Comparison of ENCODE assay signal across 5 cellular contexts in genomic region chr1:228252476-228252875, GRCh38. TPM values are rescaled to one million over a fixed set of nuclear protein-coding genes. Genes with fewer than 3 reads are reported as not detected.
A peak's percentile ranks its signal among the peaks of the same experiment; 100 is the strongest.
DNase-seq lines count a peak whose midpoint lies in the region; ATAC-seq, FAIRE-seq and TF ChIP-seq lines count a peak whose summit lies in the region.
"Not testable (repeated sequence)": the region's sequence is repeated elsewhere in the genome, so short reads cannot be mapped to it uniquely, and the experiment has no call there.

No MANE protein-coding gene starts in this region.

- not testable (repeated sequence) for TF ChIP-seq RAD21 in IMR-90 (IDR thresholded peaks at IDR 0.05; ENCODE audit: low read length); K562 (CRISPR knock-in tag; conservative IDR thresholded peaks at IDR 0.05 in 1 of 2, IDR thresholded peaks at IDR 0.05 in 1 of 2)

- not testable (repeated sequence) for H4K5ac ChIP-seq in IMR-90 (ENCODE audit: low read depth, low read length)

- peak; percentile 49; the same call in 1 of the 2 replicates for ATAC-seq in IMR-90 (ENCODE audit: low read depth)
- not testable (repeated sequence) for ATAC-seq in K562
- ATAC-seq in psoas muscle, result peak in 3 of 4 donors; percentile 37 to 59 (median 53)

- H3K56ac ChIP-seq in IMR-90 (ENCODE audit: extremely low read depth, insufficient read depth, low read length), result not testable (repeated sequence)

- H3K36me3 ChIP-seq in IMR-90 (ENCODE audit: control insufficient read depth, insufficient read depth, low read length) (peaks cover 34% of the 10 kb centered on the region), psoas muscle (ENCODE audit: insufficient read depth in 1 of 2, low read depth in 1 of 2) (peaks cover 10 to 86% of the 10 kb centered on the region in 2 donors)
- not testable (repeated sequence) for H3K36me3 ChIP-seq in K562 (ENCODE audit: control insufficient read depth, insufficient read depth, low read length)

- H3K9ac ChIP-seq in IMR-90 (ENCODE audit: low read depth, low read length); K562 (ENCODE audit: insufficient read depth in 1 of 2, low read depth in 2 of 2, low read length in 2 of 2): not testable (repeated sequence)

- not testable (repeated sequence) for H3K4me1 ChIP-seq in IMR-90 (ENCODE audit: control insufficient read depth, insufficient read depth, low read length); K562 (replicated peaks in 1 of 2; ENCODE audit: control insufficient read depth in 2 of 2, insufficient read depth in 2 of 2, low read length in 2 of 2)
- peaks cover 22% of the 10 kb centered on the region for H3K4me1 ChIP-seq in psoas muscle

- H3K27me3 ChIP-seq in IMR-90 (ENCODE audit: control insufficient read depth, insufficient read depth, low read length); psoas muscle (ENCODE audit: insufficient read depth in 3 of 3, low read length in 2 of 3): not testable (repeated sequence)
- H3K27me3 ChIP-seq in K562 (ENCODE audit: control insufficient read depth in 2 of 2, insufficient read depth in 2 of 2, low read length in 2 of 2), result peaks cover 0 to 12% of the 10 kb centered on the region in 2 experiments; a peak in 1 of 5 replicates

- intact Hi-C loops in IMR-90 (cut with micrococcal nuclease); K562 (cut with micrococcal nuclease); psoas muscle (cut with DNase I): not testable (repeated sequence)

- H4K20me1 ChIP-seq in IMR-90 (ENCODE audit: insufficient read depth, low read length); K562 (replicated peaks; ENCODE audit: control insufficient read depth, insufficient read depth, low read length): not testable (repeated sequence)

- not testable (repeated sequence) for H4K8ac ChIP-seq in IMR-90 (ENCODE audit: low read depth in 2 of 2, low read length in 2 of 2)

- TF ChIP-seq POLR2A in IMR-90 (IDR thresholded peaks at IDR 0.05; ENCODE audit: low read depth, low read length); K562 (conservative IDR thresholded peaks at IDR 0.05); erythroblast (IDR thresholded peaks at IDR 0.05; ENCODE audit: low read length): not testable (repeated sequence)

- H3K79me1 ChIP-seq in IMR-90 (ENCODE audit: low read depth in 1 of 2, low read length in 2 of 2), result not testable (repeated sequence)

- not testable (repeated sequence) for H3K18ac ChIP-seq in IMR-90 (ENCODE audit: low read depth, low read length)

- CTCF ChIA-PET in IMR-90 (lab: Yijun Ruan, JAX); K562 (lab: Yijun Ruan, JAX; ENCODE audit: low intra/inter-chr PET ratio): not testable (repeated sequence)

- H2BK120ac ChIP-seq in IMR-90 (ENCODE audit: low read depth, low read length), result not testable (repeated sequence)

- not testable (repeated sequence) for H3K27ac ChIP-seq in IMR-90 (ENCODE audit: insufficient read depth, low read length); K562 (ENCODE audit: extremely low read depth, low read depth, low read length)
- H3K27ac ChIP-seq in psoas muscle, result peak overlapping the region; percentile 53

- H2BK5ac ChIP-seq in IMR-90 (ENCODE audit: low read depth, low read length, poor library complexity, severe bottlenecking), result not testable (repeated sequence)

- not testable (repeated sequence) for H4K91ac ChIP-seq in IMR-90 (ENCODE audit: insufficient read depth, low read depth, low read length)

- TF ChIP-seq EP300 in K562 (IDR thresholded peaks at IDR 0.05; ENCODE audit: low read length), result not testable (repeated sequence)

- not testable (repeated sequence) for H3K9me3 ChIP-seq in IMR-90 (ENCODE audit: control insufficient read depth, insufficient read depth, low read length); K562 (replicated peaks; ENCODE audit: control insufficient read depth, insufficient read depth, low read depth, low read length); psoas muscle

- DNase-seq in IMR-90; K562 (ENCODE audit: extremely low read depth in 1 of 4, low spot score in 3 of 4): not testable (repeated sequence)
- DNase-seq in OCI-M1 (lab: John Stamatoyannopoulos, UW) (peak; percentile 31), erythroblast (lab: John Stamatoyannopoulos, UW) (peak; percentile 49 to 54), psoas muscle (peak; percentile 39 to 84)

- TF ChIP-seq CTCF in IMR-90 (conservative IDR thresholded peaks at IDR 0.05; ENCODE audit: low read depth, low read length); K562 (IDR thresholded peaks at IDR 0.05 in 2 of 3, conservative IDR thresholded peaks at IDR 0.05 in 1 of 3; ENCODE audit: insufficient read depth in 2 of 3, low read depth in 1 of 3, low read length in 3 of 3); psoas muscle (IDR thresholded peaks at IDR 0.05): not testable (repeated sequence)

- FAIRE-seq in K562 (lab: Jason Lieb, UNC), result not testable (repeated sequence)

- not testable (repeated sequence) for BruUV-seq in IMR-90 (replicated peaks; lab: Mats Ljungman, UMichigan); K562 (replicated peaks; lab: Mats Ljungman, UMichigan)

- H3K14ac ChIP-seq in IMR-90 (replicated peaks; ENCODE audit: low read depth, low read length), result not testable (repeated sequence)

- not testable (repeated sequence) for H2AK9ac ChIP-seq in IMR-90 (replicated peaks; ENCODE audit: low read depth, low read length, poor library complexity)

- not testable (repeated sequence) for H3K4me2 ChIP-seq in IMR-90 (ENCODE audit: low read depth, low read length); K562 (ENCODE audit: insufficient read depth, low read length)

- POLR2A ChIA-PET in IMR-90 (lab: Charles Lee; ENCODE audit: unreplicated experiment); K562 (lab: Yijun Ruan, JAX): not testable (repeated sequence)

- not testable (repeated sequence) for H2BK20ac ChIP-seq in IMR-90 (ENCODE audit: low read depth, low read length)

- dilution Hi-C loops in IMR-90 (cut with HindIII; ENCODE audit: low sequenced_read_pairs, unreplicated experiment), result not testable (repeated sequence)

- not testable (repeated sequence) for H3K23ac ChIP-seq in IMR-90 (ENCODE audit: low read depth, low read length)

- H3K4me3 ChIP-seq in IMR-90 (ENCODE audit: insufficient read depth, low read depth, low read length); K562; psoas muscle: not testable (repeated sequence)

- H2AFZ ChIP-seq in IMR-90 (replicated peaks; ENCODE audit: low read length, poor library complexity); K562 (ENCODE audit: low read depth, low read length): not testable (repeated sequence)

- no CpG with 5 or more reads among the region's 1 CpG for WGBS in IMR-90 (ENCODE audit: extremely low coverage in 2 of 2, insufficient read length in 1 of 2), 2 experiments
- 6% methylated on average over 1 of the region's 1 CpG for WGBS in K562 (ENCODE audit: insufficient coverage, low coverage, missing lambda C conversion rate)
- 15 to 36% (median 19%) methylated on average over 1 of the region's 1 CpG for WGBS in psoas muscle, 3 donors

- in situ Hi-C loops in IMR-90 (cut with MboI; ENCODE audit: low sequenced_read_pairs); K562 (cut with MboI): not testable (repeated sequence)

- H2BK15ac ChIP-seq in IMR-90 (ENCODE audit: low read depth, low read length), result not testable (repeated sequence)

- not testable (repeated sequence) for H3K79me2 ChIP-seq in K562 (ENCODE audit: control insufficient read depth, insufficient read depth, low read length)

- not testable (repeated sequence) for H3K4ac ChIP-seq in IMR-90 (ENCODE audit: low read depth, low read length)

- not testable (repeated sequence) for H2AK5ac ChIP-seq in IMR-90 (ENCODE audit: low read depth, low read length)

- H3K9me1 ChIP-seq in IMR-90 (ENCODE audit: insufficient read depth, low read length); K562 (ENCODE audit: control insufficient read depth, insufficient read depth, low read length): not testable (repeated sequence)

TF ChIP-seq in IMR-90, 13 proteins besides CTCF, POLR2A, EP300 and RAD21:
- TF ChIP-seq NFE2L2 (IDR thresholded peaks at IDR 0.05; ENCODE audit: low read depth, low read length), result peak; percentile 65; the same call in 1 of the 2 replicates

TF ChIP-seq in K562, 482 proteins besides CTCF, POLR2A, EP300 and RAD21 (continues in another document):
- TF ChIP-seq C11orf30 (IDR thresholded peaks at IDR 0.05; ENCODE audit: low read depth), result peak; percentile 46; the same call in 1 of the 2 replicates
- peak; percentile 53; the same call in 1 of the 2 replicates for TF ChIP-seq CBFA2T3 (IDR thresholded peaks at IDR 0.05)
- TF ChIP-seq CBFA2T2 (conservative IDR thresholded peaks at IDR 0.05), result 0 out of 2 replicates have a peak, but pooled peaks have one; percentile 14

RNA-seq across cellular contexts. Expression of gene OBSCN, which starts 44.6 kb away (rescaled TPM):
- 4.1 and 4.2 TPM in 2 replicates for total RNA-seq in IMR-90 (2012; rRNA removed)
- polyA plus RNA-seq in IMR-90 (2012; rRNA removed), result 9.5 and 10.0 TPM in 2 replicates
- polyA plus RNA-seq in IMR-90 (2012; cell fraction: cytosol; rRNA removed), result 3.6 and 7.2 TPM in 2 replicates
- polyA plus RNA-seq in IMR-90 (2012; cell fraction: nucleus; rRNA removed; ENCODE audit: low replicate concordance), result 69.7 and 96.2 TPM in 2 replicates
- 22.3 and 52.9 TPM in 2 replicates for total RNA-seq in K562 (2011; cell fraction: chromatin; rRNA removed; ENCODE audit: low replicate concordance)
- total RNA-seq in K562 (2011; cell fraction: nucleolus; rRNA removed), result 25.5 and 27.1 TPM in 2 replicates
- 20.5 and 20.6 TPM in 2 replicates for total RNA-seq in K562 (2011; cell fraction: nucleoplasm; rRNA removed)
- total RNA-seq in K562 (2014; rRNA removed), result 11.8 and 12.0 TPM in 2 replicates
- 0.83 and 1.7 TPM in 2 replicates for total RNA-seq in K562 (2014; rRNA removed; fragmentation: Illumina TruSeq; extraction: Trizol)
- 4.1 and 5.0 TPM in 2 replicates for total RNA-seq in K562 (2015; rRNA removed; fragmentation: Illumina TruSeq; extraction: Trizol)
- 17.4 and 19.7 TPM in 2 replicates for total RNA-seq in K562 (2021)
- 3.4 and 5.6 TPM in 2 replicates for polyA plus RNA-seq in K562 (2011; rRNA removed)
- 3.0 and 8.2 TPM in 2 replicates for polyA plus RNA-seq in K562 (2011; cell fraction: cytosol; rRNA removed)
- polyA plus RNA-seq in K562 (2011; cell fraction: nucleus; rRNA removed), result 22.5 and 42.0 TPM in 2 replicates
- polyA plus RNA-seq in K562 (2012), result 15.8 and 26.7 TPM in 2 replicates
- 3.6 and 6.9 TPM in 2 replicates for polyA plus RNA-seq in K562 (2014; fragmentation: Illumina TruSeq; extraction: Trizol)
- polyA plus RNA-seq in K562 (2014; fragmentation: Nextera tagmentation; extraction: Ambion mirVana), result under 1 TPM; 0.18 to 0.29 TPM
- polyA plus RNA-seq in K562 (2014; rRNA removed), result 11.1 and 12.5 TPM in 2 replicates
- 3.4 TPM in 2 replicates for polyA minus RNA-seq in K562 (2011; rRNA and poly(A)+ RNA removed)
- 8.2 and 10.9 TPM in 2 replicates for polyA minus RNA-seq in K562 (2011; cell fraction: cytosol; rRNA and poly(A)+ RNA removed)
- polyA minus RNA-seq in K562 (2011; cell fraction: nucleus; rRNA and poly(A)+ RNA removed), result 7.0 and 7.1 TPM in 2 replicates
- 1,000 to 10,000 TPM; 1,061 to 1,869 (median 1,568) TPM for total RNA-seq in psoas muscle
- polyA plus RNA-seq in psoas muscle, result 100 to 1,000 TPM; 397 to 658 (median 442) TPM

Comparison
In these comparisons a context has a peak if more than half of its experiments do, and no peak if none do; other contexts are left out.
1. RNA of gene OBSCN, which starts 44.6 kb away (total RNA-seq): 1,061 to 1,869 TPM in psoas muscle; 0.83 to 52.9 TPM in K562 and 4.1 to 4.2 TPM in IMR-90; every median in the first group is over 10 times any median in the second.